ENCODE assay signal across 15 cellular contexts in the genomic region with DNA sequence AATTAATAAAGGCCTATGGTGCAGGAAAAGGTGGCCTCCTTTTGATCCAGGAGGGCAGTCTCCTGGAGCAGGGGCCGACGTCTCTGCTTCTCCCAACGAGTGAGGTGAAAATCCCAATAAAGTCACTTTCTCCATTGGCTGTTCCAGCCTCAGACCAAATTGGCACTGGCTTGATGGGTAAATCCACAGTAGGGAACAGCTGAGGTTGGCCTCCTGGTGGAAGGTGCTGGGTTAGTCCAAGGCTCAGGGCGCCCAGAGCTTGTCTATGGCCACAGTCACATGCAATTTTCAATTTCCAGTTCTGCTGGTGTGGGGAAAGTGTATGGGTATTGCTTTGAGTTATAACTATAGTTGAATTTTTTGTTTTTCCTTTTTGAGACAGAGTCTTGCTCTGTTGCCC.
DNase-seq lines count a peak whose midpoint lies in the region; ATAC-seq and TF ChIP-seq lines count a peak whose summit lies in the region.
"Had no signal": no experiment of that assay in that cellular context is flagged by ENCODE, and none has a peak within 500 bp of the region (broad histone marks: within the 10 kb centered on the region; RNA-seq: fewer than 3 reads in every experiment).

No MANE protein-coding gene starts in this region.

- no peak for ATAC-seq in GM23338
- 0 out of 2 replicates have a peak, but pooled peaks have one; percentile 41 for ATAC-seq in WTC11
- no peak for ATAC-seq in sciatic nerve
- no peak for ATAC-seq in HG03025 (IDR thresholded peaks at IDR 0.05; ENCODE audit: low FRiP score, unreplicated experiment)

- peaks cover 6% of the 10 kb centered on the region; the same call in 1 of the 3 replicates for H3K36me3 Mint-ChIP-seq in GM23338 (ENCODE audit: low read depth)
- H3K36me3 Mint-ChIP-seq in WTC11 = no peaks in the 10 kb centered on the region
- H3K36me3 Mint-ChIP-seq: CD4-positive, CD25-positive, alpha-beta regulatory T cell had no signal

- peaks cover 10% of the 10 kb centered on the region for H3K9me3 Mint-ChIP-seq in GM23338
- H3K9me3 Mint-ChIP-seq in WTC11 = peaks cover 16% of the 10 kb centered on the region

- H3K4me1 ChIP-seq in GM23338 (ENCODE audit: insufficient read depth) (no peaks in the 10 kb centered on the region), mammary epithelial cell (ENCODE audit: insufficient read depth, low read length) (no peaks in the 10 kb centered on the region)

- H3K4me3 Mint-ChIP-seq in GM23338 = no peak overlapping the region
- H3K4me3 Mint-ChIP-seq in WTC11 = no peak overlapping the region
- H3K4me3 Mint-ChIP-seq: CD4-positive, CD25-positive, alpha-beta regulatory T cell had no signal

- no peaks in the 10 kb centered on the region for H3K9me3 ChIP-seq in mammary epithelial cell (replicated peaks; ENCODE audit: insufficient read depth, low read length)

- H3K27ac Mint-ChIP-seq in GM23338 (no peak overlapping the region), WTC11 (no peak overlapping the region)
- H3K27ac Mint-ChIP-seq: CD4-positive, CD25-positive, alpha-beta regulatory T cell had no signal

- no peaks in the 10 kb centered on the region for H3K9me2 ChIP-seq in GM23338 (ENCODE audit: insufficient read depth)

- DNase-seq in DMS53 (lab: John Stamatoyannopoulos, UW) (peak; percentile 12), DMS53 treated with DMSO at 0.1 percent for 48 hours (lab: John Stamatoyannopoulos, UW; ENCODE audit: unreplicated experiment) (no peak), GM23338 (ENCODE audit: low spot score) (peak; percentile 14), WTC11 (ENCODE audit: low spot score) (no peak), sciatic nerve (ENCODE audit: low spot score) (peak; percentile 25), AG08395 (ENCODE audit: low spot score) (no peak), mammary epithelial cell (no peak)
- DNase-seq: CD4-positive, CD25-positive, alpha-beta regulatory T cell; DMS79; EL; GM23248; H7 had no signal

- POLR2A ChIA-PET in WTC11 (lab: Charles Lee) = no interaction called here

- dilution Hi-C loops in mammary epithelial cell (cut with HindIII; ENCODE audit: low sequenced_read_pairs) = no loop called here

- H3K27me3 Mint-ChIP-seq in GM23338 (ENCODE audit: insufficient read depth, low read depth, poor library complexity) (peaks cover 10% of the 10 kb centered on the region), WTC11 (ENCODE audit: low read depth) (no peaks in the 10 kb centered on the region)

- intact Hi-C loops in sciatic nerve (cut with DNase I) (no loop called here), mammary epithelial cell (cut with micrococcal nuclease) (no loop called here)

- no peaks in the 10 kb centered on the region for H3K36me3 ChIP-seq in GM23338 (ENCODE audit: insufficient read depth)
- no peaks in the 10 kb centered on the region for H3K36me3 ChIP-seq in mammary epithelial cell (ENCODE audit: insufficient read depth, low read length)
- H3K36me3 ChIP-seq: BLaER1 treated with 17β-estradiol and CSF1 and Interleukin-3, amounts not matched to agents 10 nM and 100 nM had no signal

- CTCF ChIA-PET in WTC11 (lab: Charles Lee) (interaction anchor here (1.9 kb wide), 1 partner anchor 27 kb away, joined by 7 read pairs; no protein-coding TSS in a partner anchor), mammary epithelial cell (lab: Charles Lee; ENCODE audit: low non-redundant PET) (no interaction called here)

- TF ChIP-seq CTCF in GM23338 (conservative IDR thresholded peaks at IDR 0.05; ENCODE audit: low read depth in 2 of 2) = no peak
- TF ChIP-seq CTCF in WTC11 (IDR thresholded peaks at IDR 0.05) = no peak
- TF ChIP-seq CTCF in mammary epithelial cell (conservative IDR thresholded peaks at IDR 0.05 in 1 of 2, IDR thresholded peaks at IDR 0.05 in 1 of 2; ENCODE audit: extremely low read depth in 1 of 2, insufficient read depth in 1 of 2, low read depth in 1 of 2, low read length in 2 of 2) = no peak

- H3K4me3 ChIP-seq in GM23338 = no peak overlapping the region
- H3K4me3 ChIP-seq in mammary epithelial cell (replicated peaks in 1 of 3; ENCODE audit: insufficient read depth in 1 of 3, low read depth in 2 of 3, low read length in 3 of 3) = no peak overlapping the region
- H3K4me3 ChIP-seq: BLaER1 treated with 17β-estradiol and CSF1 and Interleukin-3, amounts not matched to agents 10 nM and 100 nM; GM23248 had no signal

- H4K20me1 ChIP-seq in GM23338 (replicated peaks; ENCODE audit: insufficient read depth) (no peaks in the 10 kb centered on the region), mammary epithelial cell (ENCODE audit: insufficient read depth, low read length) (no peaks in the 10 kb centered on the region)
- H4K20me1 ChIP-seq: BLaER1 treated with 17β-estradiol and CSF1 and Interleukin-3, amounts not matched to agents 10 nM and 100 nM had no signal

- H3K4me2 ChIP-seq in GM23338 = no peak overlapping the region
- H3K4me2 ChIP-seq in mammary epithelial cell (ENCODE audit: insufficient read depth, low read depth, low read length) = no peak overlapping the region
- H3K4me2 ChIP-seq: BLaER1 treated with 17β-estradiol and CSF1 and Interleukin-3, amounts not matched to agents 10 nM and 100 nM had no signal

- H3K9ac ChIP-seq in mammary epithelial cell (ENCODE audit: insufficient read depth, low read length) = no peak overlapping the region
- H3K9ac ChIP-seq: BLaER1 treated with 17β-estradiol and CSF1 and Interleukin-3, amounts not matched to agents 10 nM and 100 nM; GM23248 had no signal

- H3K27me3 ChIP-seq in GM23338 (ENCODE audit: insufficient read depth) = no peaks in the 10 kb centered on the region
- H3K27me3 ChIP-seq in mammary epithelial cell (ENCODE audit: insufficient read depth, low read length) = no peaks in the 10 kb centered on the region
- H3K27me3 ChIP-seq: BLaER1 treated with 17β-estradiol and CSF1 and Interleukin-3, amounts not matched to agents 10 nM and 100 nM had no signal

- H2AFZ ChIP-seq in GM23338 = no peak overlapping the region
- H2AFZ ChIP-seq in mammary epithelial cell (ENCODE audit: low read depth, low read length) = no peak overlapping the region
- H2AFZ ChIP-seq: GM23248 had no signal

- H3F3A ChIP-seq in GM23338 (replicated peaks; ENCODE audit: low read depth) = no peaks in the 10 kb centered on the region

- H3K27ac ChIP-seq in GM23338 (ENCODE audit: low read depth) (no peak overlapping the region), mammary epithelial cell (ENCODE audit: insufficient read depth, low read depth, low read length) (no peak overlapping the region)
- H3K27ac ChIP-seq: 22Rv1; BLaER1 treated with 17β-estradiol and CSF1 and Interleukin-3, amounts not matched to agents 10 nM and 100 nM; GM23248 had no signal

- H3K79me2 ChIP-seq in GM23338 (replicated peaks; ENCODE audit: insufficient read depth) (no peaks in the 10 kb centered on the region), mammary epithelial cell (ENCODE audit: insufficient read depth, low read length) (no peaks in the 10 kb centered on the region)

- H3K4me1 Mint-ChIP-seq in GM23338 (peaks cover 2% of the 10 kb centered on the region; the same call in 1 of the 3 replicates), WTC11 (peaks cover 4% of the 10 kb centered on the region; the same call in 1 of the 2 replicates)

- 94% methylated on average over 4 of the region's 4 CpGs for WGBS in mammary epithelial cell (ENCODE audit: low coverage, missing lambda C conversion rate)

- in situ Hi-C loops in mammary epithelial cell (cut with MboI; ENCODE audit: low sequenced_read_pairs in 2 of 2) = no loop called here

- BruUV-seq in mammary epithelial cell (replicated peaks; lab: Mats Ljungman, UMichigan) = no TSS peak

TF ChIP-seq in GM23338, 12 proteins besides CTCF, POLR2A, EP300 and RAD21 (continues in another document):
- TF ChIP-seq NANOG (IDR thresholded peaks at IDR 0.05; ENCODE audit: borderline replicate concordance) = no peak
- TF ChIP-seq CREB1 (CRISPR knock-in tag; IDR thresholded peaks at IDR 0.05; ENCODE audit: low read depth) = no peak
- no peak for TF ChIP-seq EZH2phosphoT487 (IDR thresholded peaks at IDR 0.05; ENCODE audit: unreplicated experiment)
- TF ChIP-seq POLR2AphosphoS5 (IDR thresholded peaks at IDR 0.05; ENCODE audit: low read depth) = no peak
- TF ChIP-seq, protein P1, sequence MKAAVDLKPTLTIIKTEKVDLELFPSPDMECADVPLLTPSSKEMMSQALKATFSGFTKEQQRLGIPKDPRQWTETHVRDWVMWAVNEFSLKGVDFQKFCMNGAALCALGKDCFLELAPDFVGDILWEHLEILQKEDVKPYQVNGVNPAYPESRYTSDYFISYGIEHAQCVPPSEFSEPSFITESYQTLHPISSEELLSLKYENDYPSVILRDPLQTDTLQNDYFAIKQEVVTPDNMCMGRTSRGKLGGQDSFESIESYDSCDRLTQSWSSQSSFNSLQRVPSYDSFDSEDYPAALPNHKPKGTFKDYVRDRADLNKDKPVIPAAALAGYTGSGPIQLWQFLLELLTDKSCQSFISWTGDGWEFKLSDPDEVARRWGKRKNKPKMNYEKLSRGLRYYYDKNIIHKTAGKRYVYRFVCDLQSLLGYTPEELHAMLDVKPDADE (IDR thresholded peaks at IDR 0.05) = no peak
- TF ChIP-seq JUNB (IDR thresholded peaks at IDR 0.05; ENCODE audit: unreplicated experiment) = no peak

Comparison
In these comparisons a context has a peak if more than half of its experiments do, and no peak if none do; other contexts are left out.
1. DNase-seq: peak in DMS53 (single experiment), GM23338 (single experiment) and sciatic nerve (single experiment); none in DMS53 treated with DMSO at 0.1 percent for 48 hours (single experiment), WTC11 (single experiment), AG08395 (single experiment) and mammary epithelial cell (single experiment).